Comparison of ENCODE assay signal across 16 cellular contexts in the genomic region with DNA sequence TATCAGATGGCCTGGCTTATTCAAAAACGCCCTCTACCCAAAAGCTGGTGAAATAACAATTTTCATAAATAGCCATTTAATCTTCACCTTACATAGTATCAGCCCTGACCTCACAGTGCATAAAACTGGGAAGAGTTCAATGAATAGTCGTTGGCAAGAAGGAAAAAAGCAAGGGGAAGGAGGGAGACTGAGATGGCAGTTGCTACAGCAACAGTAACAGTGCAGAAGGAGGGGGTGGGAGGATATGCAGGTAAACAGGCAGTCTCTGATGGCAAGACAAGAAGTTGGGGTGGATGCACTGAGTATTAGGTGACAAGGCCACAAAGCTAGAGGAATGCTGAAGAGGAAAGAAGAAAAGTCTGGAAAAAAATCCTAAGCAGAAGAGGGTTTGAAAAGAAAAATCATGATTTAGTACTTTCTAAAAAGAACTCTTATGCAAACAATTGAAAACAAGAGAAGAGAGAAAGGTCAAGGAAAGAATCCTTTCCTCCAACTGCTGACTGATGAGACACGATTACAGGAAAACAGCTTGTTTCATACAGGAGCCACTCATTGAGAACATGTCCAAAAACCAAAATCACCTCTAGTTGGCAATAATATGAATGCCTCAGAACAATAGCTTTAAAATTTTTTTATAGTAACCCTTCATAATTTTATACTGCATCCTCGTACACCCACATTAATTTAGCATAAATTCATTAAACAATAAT. TPM values are rescaled to one million over a fixed set of nuclear protein-coding genes. Genes with fewer than 3 reads are reported as not detected.
DNase-seq lines count a peak whose midpoint lies in the region; ATAC-seq and TF ChIP-seq lines count a peak whose summit lies in the region.
"Had no signal": no experiment of that assay in that cellular context is flagged by ENCODE, and none has a peak within 500 bp of the region (broad histone marks: within the 10 kb centered on the region; RNA-seq: fewer than 3 reads in every experiment).

No MANE protein-coding gene starts in this region.

- no peak overlapping the region for H3K23ac ChIP-seq in H9 (ENCODE audit: insufficient read length, low read depth, low read length)

- peaks cover 0 to 4% (median 0%) of the 10 kb centered on the region in 3 experiments; a peak in 4 of 7 replicates for H3K36me3 Mint-ChIP-seq in H9 (ENCODE audit: insufficient read depth in 1 of 3, low read depth in 3 of 3)

- no peaks in the 10 kb centered on the region for H3K79me1 ChIP-seq in H9 (ENCODE audit: insufficient read depth, low read depth, low read length, poor library complexity, severe bottlenecking)

- no peak overlapping the region for H2BK12ac ChIP-seq in H9 (ENCODE audit: insufficient read length, low read depth, low read length)

- H3K9me3 ChIP-seq in H9 (ENCODE audit: control insufficient read depth, low read depth, low read length) (no peaks in the 10 kb centered on the region), ascending aorta (no peaks in the 10 kb centered on the region), stomach (no peaks in the 10 kb centered on the region)
- H3K9me3 ChIP-seq: right atrium auricular region had no signal

- no peak overlapping the region for H3K4me3 ChIP-seq in ascending aorta
- no peak overlapping the region for H3K4me3 ChIP-seq in stomach
- H3K4me3 ChIP-seq: right atrium auricular region had no signal

- H3K14ac ChIP-seq in H9 (ENCODE audit: insufficient read depth, low read length) = no peak overlapping the region

- H3K4me1 Mint-ChIP-seq in H9 = peaks cover 34 to 46% of the 10 kb centered on the region in 2 experiments
- H3K4me1 Mint-ChIP-seq: B cell had no signal

- WGBS in H9 (ENCODE audit: extremely low coverage, insufficient read length, low lambda C conversion rate) = no CpG with 5 or more reads among the region's 4 CpGs
- WGBS in stomach, 5 donors = 48 to 67% (median 55%) methylated on average over 4 of the region's 4 CpGs

- DNase-seq in H9 = peak; percentile 34
- no peak for DNase-seq in ascending aorta (ENCODE audit: low spot score in 2 of 2)
- DNase-seq in iris pigment epithelial cell (ENCODE audit: low read depth) = peak; percentile 46
- DNase-seq in stomach = no peak
- DNase-seq in activated CD4-positive, alpha-beta T cell treated with anti-CD3 and anti-CD28 coated beads, Interleukin-2, amount 50 U/mL, for 48 hours = no peak
- no peak for DNase-seq in T-helper 2 cell
- DNase-seq: activated naive CD8-positive, alpha-beta T cell treated with anti-CD3 and anti-CD28 coated beads, Interleukin-2, amount 10 ng/mL, durations not matched to agents 7 days and 5 days; cerebellar nuclear complex; DMS53; left colon; naive thymus-derived CD4-positive, alpha-beta T cell; trophoblast cell had no signal

- no peak overlapping the region for H4K8ac ChIP-seq in H9 (replicated peaks; ENCODE audit: insufficient read length, low read depth, low read length)

- no peak overlapping the region for H2BK15ac ChIP-seq in H9 (ENCODE audit: low read depth, low read length)

- no peak overlapping the region for H3K4me3 Mint-ChIP-seq in H9
- H3K4me3 Mint-ChIP-seq: activated naive CD8-positive, alpha-beta T cell treated with anti-CD3 and anti-CD28 coated beads, Interleukin-2, amount 10 ng/mL, durations not matched to agents 7 days and 5 days; B cell; naive thymus-derived CD4-positive, alpha-beta T cell; T-helper 2 cell treated with Interferon-gamma antibody and Interleukin-4, amounts not matched to agents 5 μg/mL and 100 μg/mL, for 36 hours had no signal

- H2BK20ac ChIP-seq in H9 (ENCODE audit: low read depth, low read length, poor library complexity, severe bottlenecking) = no peak overlapping the region

- H3K4ac ChIP-seq in H9 (ENCODE audit: low read depth, low read length) = no peak overlapping the region

- intact Hi-C loops in ascending aorta (cut with DNase I) = no loop called here
- intact Hi-C loops in stomach (cut with DNase I; ENCODE audit: low total_unique reads) = no loop called here

- no peak overlapping the region for H3K9ac ChIP-seq in H9 (ENCODE audit: extremely low read depth, insufficient read length, low read length)

- no peak overlapping the region for H3K4me2 ChIP-seq in H9 (ENCODE audit: insufficient read depth, insufficient read length, low read length)

- H3K27me3 Mint-ChIP-seq in H9 (ENCODE audit: low read depth) = no peaks in the 10 kb centered on the region
- H3K27me3 Mint-ChIP-seq: activated naive CD8-positive, alpha-beta T cell treated with anti-CD3 and anti-CD28 coated beads, Interleukin-2, amount 10 ng/mL, durations not matched to agents 7 days and 5 days; B cell; naive thymus-derived CD4-positive, alpha-beta T cell had no signal

- no peak overlapping the region for H3K27ac ChIP-seq in H9 (ENCODE audit: insufficient read length, low read depth, low read length)
- H3K27ac ChIP-seq in ascending aorta = peak overlapping the region; percentile 39 to 48
- H3K27ac ChIP-seq in stomach = peak overlapping the region in 3 of 5 donors; percentile 7 to 46 (median 29)
- H3K27ac ChIP-seq: right atrium auricular region had no signal

- H2AK5ac ChIP-seq in H9 (ENCODE audit: insufficient read length, low read length) = no peak overlapping the region

- H3K36me3 ChIP-seq in ascending aorta (no peaks in the 10 kb centered on the region), stomach (peaks cover 0 to 13% (median 4%) of the 10 kb centered on the region in 4 donors)
- H3K36me3 ChIP-seq: right atrium auricular region had no signal

- no peak overlapping the region for H4K5ac ChIP-seq in H9 (ENCODE audit: insufficient read length, low read depth, low read length)

- H3K23me2 ChIP-seq in H9 (ENCODE audit: insufficient read length, low read depth, low read length, poor library complexity, severe bottlenecking) = no peaks in the 10 kb centered on the region

- H3K18ac ChIP-seq in H9 (ENCODE audit: insufficient read length, low read depth, low read length) = no peak overlapping the region

- H3K79me2 ChIP-seq in H9 (ENCODE audit: insufficient read depth, low read length) = no peaks in the 10 kb centered on the region

- no peak overlapping the region for H2BK5ac ChIP-seq in H9 (ENCODE audit: insufficient read length, low read length)

- H3K27me3 ChIP-seq in H9 (ENCODE audit: insufficient read depth, low read length) (no peaks in the 10 kb centered on the region), ascending aorta (no peaks in the 10 kb centered on the region), stomach (no peaks in the 10 kb centered on the region)
- H3K27me3 ChIP-seq: right atrium auricular region had no signal

- H2BK120ac ChIP-seq in H9 (ENCODE audit: low read depth, low read length, poor library complexity, severe bottlenecking) = no peak overlapping the region

- TF ChIP-seq POLR2A in stomach (IDR thresholded peaks at IDR 0.05) = no peak

- H3K4me1 ChIP-seq in H9 (ENCODE audit: insufficient read depth, low read length) (no peaks in the 10 kb centered on the region; the same call in 1 of the 2 replicates), ascending aorta (peaks cover 3 to 25% of the 10 kb centered on the region in 2 donors), stomach (peaks cover 12 to 55% (median 30%) of the 10 kb centered on the region in 4 donors)

- no peaks in the 10 kb centered on the region for H4K20me1 ChIP-seq in H9 (ENCODE audit: control insufficient read depth, insufficient read depth, insufficient read length)

- TF ChIP-seq CTCF in H9 (conservative IDR thresholded peaks at IDR 0.05) (no peak), ascending aorta (IDR thresholded peaks at IDR 0.05) (peak in 1 of 3 experiments; percentile 8), stomach (IDR thresholded peaks at IDR 0.05) (no peak)

- no peak overlapping the region for H2AFZ ChIP-seq in H9 (ENCODE audit: low read length)

- H3T11ph ChIP-seq in H9 (ENCODE audit: low read length) = no peak overlapping the region

- H3K9me3 Mint-ChIP-seq in H9 = no peaks in the 10 kb centered on the region
- H3K9me3 Mint-ChIP-seq: activated naive CD8-positive, alpha-beta T cell treated with anti-CD3 and anti-CD28 coated beads, Interleukin-2, amount 10 ng/mL, durations not matched to agents 7 days and 5 days; naive thymus-derived CD4-positive, alpha-beta T cell; T-helper 2 cell treated with Interferon-gamma antibody and Interleukin-4, amounts not matched to agents 5 μg/mL and 100 μg/mL, for 36 hours had no signal

- no peak overlapping the region for H4K91ac ChIP-seq in H9 (ENCODE audit: insufficient read length, low read depth, low read length)

- ATAC-seq in GM21786 (IDR thresholded peaks at IDR 0.05; ENCODE audit: unreplicated experiment) = no peak
- ATAC-seq: left colon; naive thymus-derived CD4-positive, alpha-beta T cell had no signal

- H3K27ac Mint-ChIP-seq in H9 = no peak overlapping the region; a peak in 1 of 7 replicates
- H3K27ac Mint-ChIP-seq: activated naive CD8-positive, alpha-beta T cell treated with anti-CD3 and anti-CD28 coated beads, Interleukin-2, amount 10 ng/mL, durations not matched to agents 7 days and 5 days; B cell; T-helper 2 cell treated with Interferon-gamma antibody and Interleukin-4, amounts not matched to agents 5 μg/mL and 100 μg/mL, for 36 hours had no signal

- no peak for TF ChIP-seq EP300 in stomach (IDR thresholded peaks at IDR 0.05)

- no peak overlapping the region for H3K56ac ChIP-seq in H9 (ENCODE audit: insufficient read length, low read depth, low read length)

RNA-seq across cellular contexts. Expression of a gene that starts 56.0 kb away (rescaled TPM):
- total RNA-seq in H9 (2021) (27.9 and 31.4 TPM in 2 replicates), ascending aorta (67.8 TPM), stomach (10 to 100 TPM; 24.3 to 80.5 (median 43.3) TPM)
- polyA plus RNA-seq in stomach = 10 to 100 TPM; 13.9 to 16.2 (median 16.2) TPM

Comparison
In these comparisons a context has a peak if more than half of its experiments do, and no peak if none do; other contexts are left out.
1. DNase-seq: peak in H9 (single experiment) and iris pigment epithelial cell (single experiment); none in ascending aorta (0 of 2), stomach (single experiment), activated CD4-positive, alpha-beta T cell treated with anti-CD3 and anti-CD28 coated beads, Interleukin-2, amount 50 U/mL, for 48 hours (0 of 2) and T-helper 2 cell (0 of 5).